In genomic region chrX:38260231-38260630, GRCh38 we compare ENCODE assay signal across 8 cellular contexts. TPM values are rescaled to one million over a fixed set of nuclear protein-coding genes. Genes with fewer than 3 reads are reported as not detected.
A peak's percentile ranks its signal among the peaks of the same experiment; 100 is the strongest.
DNase-seq lines count a peak whose midpoint lies in the region; ATAC-seq and TF ChIP-seq lines count a peak whose summit lies in the region.

No MANE protein-coding gene starts in this region.

- no peak overlapping the region for H3K27ac ChIP-seq in foreskin keratinocyte
- H3K27ac ChIP-seq in effector memory CD4-positive, alpha-beta T cell (ENCODE audit: insufficient read depth, low read length, poor library complexity, severe bottlenecking): no peak overlapping the region

- DNase-seq in BJ (ENCODE audit: low read depth) (no peak), NCI-H526 treated with DMSO at 0.1 percent for 48 hours (lab: John Stamatoyannopoulos, UW) (peak; percentile 4), foreskin keratinocyte (no peak), HCEC 1CT (no peak), NCI-H128 (lab: John Stamatoyannopoulos, UW; ENCODE audit: unreplicated experiment) (no peak), activated gamma-delta T cell (lab: John Stamatoyannopoulos, UW) (no peak)
- DNase-seq in effector memory CD4-positive, alpha-beta T cell: no peak

- TF ChIP-seq CTCF in BJ (IDR thresholded peaks at IDR 0.05; ENCODE audit: insufficient read depth, low read depth, low read length) (peak; percentile 39), foreskin keratinocyte (conservative IDR thresholded peaks at IDR 0.05) (peak; percentile 56)

- H3K9me3 ChIP-seq in effector memory CD4-positive, alpha-beta T cell (ENCODE audit: control insufficient read depth, low read length): no peaks in the 10 kb centered on the region

- POLR2A ChIA-PET in BJ (lab: Charles Lee): no interaction called here

- H3K4me1 ChIP-seq in foreskin keratinocyte: no peaks in the 10 kb centered on the region
- no peaks in the 10 kb centered on the region for H3K4me1 ChIP-seq in effector memory CD4-positive, alpha-beta T cell (ENCODE audit: control insufficient read depth, insufficient read depth, low read length, poor library complexity, severe bottlenecking)

- no peaks in the 10 kb centered on the region for H3K27me3 ChIP-seq in BJ (ENCODE audit: control insufficient read depth, insufficient read depth, low read length)
- no peaks in the 10 kb centered on the region for H3K27me3 ChIP-seq in foreskin keratinocyte
- H3K27me3 ChIP-seq in effector memory CD4-positive, alpha-beta T cell (replicated peaks; ENCODE audit: control insufficient read depth, insufficient read depth, low read length, poor library complexity, severe bottlenecking): no peaks in the 10 kb centered on the region

- no peak overlapping the region for H3K4me3 ChIP-seq in BJ (ENCODE audit: low read depth, low read length)
- H3K4me3 ChIP-seq in effector memory CD4-positive, alpha-beta T cell (ENCODE audit: insufficient read depth, low read depth, low read length, poor library complexity, severe bottlenecking): no peak overlapping the region

- peak; percentile 66 for ATAC-seq in GM19463 (IDR thresholded peaks at IDR 0.05; ENCODE audit: unreplicated experiment)
- ATAC-seq in foreskin keratinocyte: peak; percentile 48

- H3K36me3 ChIP-seq in BJ (ENCODE audit: control insufficient read depth, insufficient read depth, low read length): no peaks in the 10 kb centered on the region
- H3K36me3 ChIP-seq in effector memory CD4-positive, alpha-beta T cell (ENCODE audit: control insufficient read depth, insufficient read depth, low read length): no peaks in the 10 kb centered on the region

- CTCF ChIA-PET in BJ (lab: Yijun Ruan, JAX): interaction anchor here (1.8 to 2.7 kb wide), 3 partner anchors 22 to 67 kb away, joined by 3 to 5 read pairs (median 5); partner anchors contain the start of gene RPGR

RNA-seq across cellular contexts. Expression of gene SRPX, which starts 39.6 kb away (rescaled TPM):
- polyA plus RNA-seq in BJ (2011; rRNA removed): 44.9 and 48.2 TPM in 2 replicates
- 23.6 and 25.9 TPM in 2 replicates for polyA minus RNA-seq in BJ (2011; rRNA and poly(A)+ RNA removed)
- 68.8 and 129 TPM in 2 replicates for total RNA-seq in foreskin keratinocyte
- polyA plus RNA-seq in foreskin keratinocyte: 65.6 and 118 TPM in 2 replicates
